Comparison of ENCODE assay signal across 14 cellular contexts in the genomic region with DNA sequence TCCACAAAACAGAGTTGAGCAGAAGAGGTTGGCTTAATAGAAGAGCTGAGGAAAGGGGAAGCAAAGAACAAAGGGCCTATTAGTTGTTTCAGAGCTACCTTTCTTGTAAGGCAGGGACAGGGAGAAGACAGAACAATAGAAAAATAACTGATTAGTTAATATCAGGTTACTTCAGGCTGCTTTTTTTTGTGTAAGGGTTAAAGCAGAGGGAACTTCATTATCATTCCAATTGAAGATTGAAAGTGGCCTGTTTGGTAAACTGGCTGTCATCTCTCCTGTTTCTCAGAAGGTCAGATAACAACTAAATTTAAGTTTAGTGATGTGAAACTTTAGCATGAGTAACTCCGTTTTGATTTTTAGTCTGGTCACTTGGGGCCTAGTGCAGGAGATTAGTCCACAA. TPM values are rescaled to one million over a fixed set of nuclear protein-coding genes. Genes with fewer than 3 reads are reported as not detected.
DNase-seq lines count a peak whose midpoint lies in the region; ATAC-seq and TF ChIP-seq lines count a peak whose summit lies in the region.
"Had no signal": no experiment of that assay in that cellular context is flagged by ENCODE, and none has a peak within 500 bp of the region (broad histone marks: within the 10 kb centered on the region; RNA-seq: fewer than 3 reads in every experiment).

No MANE protein-coding gene starts in this region.

- dilution Hi-C loops in IMR-90 (cut with HindIII; ENCODE audit: low sequenced_read_pairs, unreplicated experiment) = no loop called here

- no peak for TF ChIP-seq CTCF in IMR-90 (conservative IDR thresholded peaks at IDR 0.05; ENCODE audit: low read depth, low read length)

- TF ChIP-seq POLR2A in IMR-90 (IDR thresholded peaks at IDR 0.05; ENCODE audit: low read depth, low read length) = no peak

- H3K9me3 Mint-ChIP-seq in CD4-positive, alpha-beta memory T cell = peaks cover 0 to 6% (median 0%) of the 10 kb centered on the region in 8 donors
- H3K9me3 Mint-ChIP-seq in activated CD4-positive, alpha-beta memory T cell treated with anti-CD3 and anti-CD28 coated beads, Interleukin-2, amount 10 ng/mL, durations not matched to agents 7 days and 5 days = no peaks in the 10 kb centered on the region
- no peaks in the 10 kb centered on the region for H3K9me3 Mint-ChIP-seq in memory B cell

- 0 out of 2 replicates have a peak overlapping the region, but pooled peaks have one; percentile 1 for H3K23ac ChIP-seq in IMR-90 (ENCODE audit: low read depth, low read length)

- H2AK5ac ChIP-seq in IMR-90 (ENCODE audit: low read depth, low read length) = no peak overlapping the region

- peaks cover 0 to 42% of the 10 kb centered on the region in 2 experiments; a peak in 2 of 4 replicates for H3K79me1 ChIP-seq in IMR-90 (ENCODE audit: low read depth in 1 of 2, low read length in 2 of 2)

- no peak overlapping the region for H4K5ac ChIP-seq in IMR-90 (ENCODE audit: low read depth, low read length)

- intact Hi-C loops in CD4-positive, alpha-beta memory T cell (cut with micrococcal nuclease) = loop anchor here (2.0 kb wide), 1 partner anchor 14 kb away; no protein-coding TSS in a partner anchor
- intact Hi-C loops in IMR-90 (cut with micrococcal nuclease) = no loop called here

- H3K18ac ChIP-seq in IMR-90 (ENCODE audit: low read depth, low read length) = no peak overlapping the region

- ATAC-seq in IMR-90 (ENCODE audit: low read depth) (no peak), memory B cell (ENCODE audit: low read depth) (peak; percentile 42), GM19395 (IDR thresholded peaks at IDR 0.05; ENCODE audit: unreplicated experiment) (no peak), GM19455 (IDR thresholded peaks at IDR 0.05; ENCODE audit: unreplicated experiment) (no peak), GM21619 (IDR thresholded peaks at IDR 0.05; ENCODE audit: unreplicated experiment) (no peak)
- ATAC-seq: HepG2 had no signal

- no peak overlapping the region for H2BK120ac ChIP-seq in IMR-90 (ENCODE audit: low read depth, low read length)

- H3K4me2 ChIP-seq in IMR-90 (ENCODE audit: low read depth, low read length) = no peak overlapping the region

- H3K9ac ChIP-seq in IMR-90 (ENCODE audit: low read depth, low read length) = no peak overlapping the region

- H2BK20ac ChIP-seq in IMR-90 (ENCODE audit: low read depth, low read length) = no peak overlapping the region

- H2BK5ac ChIP-seq in IMR-90 (ENCODE audit: low read depth, low read length, poor library complexity, severe bottlenecking) = no peak overlapping the region

- BruUV-seq in IMR-90 (replicated peaks; lab: Mats Ljungman, UMichigan) = no TSS peak

- no peak overlapping the region for H4K8ac ChIP-seq in IMR-90 (ENCODE audit: low read depth in 2 of 2, low read length in 2 of 2)

- H3K4me3 Mint-ChIP-seq in CD4-positive, alpha-beta memory T cell = peak overlapping the region in 7 of 8 donors; percentile 46 to 89 (median 67)
- H3K4me3 Mint-ChIP-seq in activated CD4-positive, alpha-beta memory T cell treated with anti-CD3 and anti-CD28 coated beads, Interleukin-2, amount 10 ng/mL, durations not matched to agents 7 days and 5 days = no peak overlapping the region
- H3K4me3 Mint-ChIP-seq in memory B cell = peak overlapping the region; percentile 51

- H3K27ac ChIP-seq in CD4-positive, alpha-beta memory T cell (ENCODE audit: low read depth, low read length) = peak overlapping the region; percentile 18
- H3K27ac ChIP-seq in IMR-90 (ENCODE audit: insufficient read depth, low read length) = no peak overlapping the region
- H3K27ac ChIP-seq: SJSA1 had no signal

- no peak overlapping the region for H4K91ac ChIP-seq in IMR-90 (ENCODE audit: insufficient read depth, low read depth, low read length)

- no peak overlapping the region for H2BK15ac ChIP-seq in IMR-90 (ENCODE audit: low read depth, low read length)

- no peaks in the 10 kb centered on the region for H3K27me3 ChIP-seq in CD4-positive, alpha-beta memory T cell (ENCODE audit: insufficient read depth, low read length)
- no peaks in the 10 kb centered on the region for H3K27me3 ChIP-seq in IMR-90 (ENCODE audit: control insufficient read depth, insufficient read depth, low read length)
- H3K27me3 ChIP-seq: left lung, SJSA1 had no signal

- WGBS in IMR-90 (ENCODE audit: extremely low coverage in 2 of 2, insufficient read length in 1 of 2), 2 experiments = no CpG with 5 or more reads among the region's 1 CpG

- H3K14ac ChIP-seq in IMR-90 (replicated peaks; ENCODE audit: low read depth, low read length) = no peak overlapping the region

- H4K20me1 ChIP-seq in IMR-90 (ENCODE audit: insufficient read depth, low read length) = peaks cover 100% of the 10 kb centered on the region

- H3K27ac Mint-ChIP-seq in CD4-positive, alpha-beta memory T cell = peak overlapping the region; percentile 63 to 84 (median 68)
- H3K27ac Mint-ChIP-seq in activated CD4-positive, alpha-beta memory T cell treated with anti-CD3 and anti-CD28 coated beads, Interleukin-2, amount 10 ng/mL, durations not matched to agents 7 days and 5 days = peak overlapping the region; percentile 27
- peak overlapping the region; percentile 81 for H3K27ac Mint-ChIP-seq in memory B cell

- H3K36me3 Mint-ChIP-seq in CD4-positive, alpha-beta memory T cell = peaks cover 41 to 69% of the 10 kb centered on the region in 2 donors
- peaks cover 77% of the 10 kb centered on the region for H3K36me3 Mint-ChIP-seq in activated CD4-positive, alpha-beta memory T cell treated with anti-CD3 and anti-CD28 coated beads, Interleukin-2, amount 10 ng/mL, durations not matched to agents 7 days and 5 days (ENCODE audit: low read depth)
- peaks cover 29% of the 10 kb centered on the region for H3K36me3 Mint-ChIP-seq in memory B cell

- H3K4me3 ChIP-seq in CD4-positive, alpha-beta memory T cell (ENCODE audit: low read length in 2 of 2) = no peak overlapping the region
- no peak overlapping the region for H3K4me3 ChIP-seq in IMR-90 (ENCODE audit: insufficient read depth, low read depth, low read length)
- H3K4me3 ChIP-seq: left lung, SJSA1 had no signal

- H3K27me3 Mint-ChIP-seq in CD4-positive, alpha-beta memory T cell = no peaks in the 10 kb centered on the region
- H3K27me3 Mint-ChIP-seq in activated CD4-positive, alpha-beta memory T cell treated with anti-CD3 and anti-CD28 coated beads, Interleukin-2, amount 10 ng/mL, durations not matched to agents 7 days and 5 days = no peaks in the 10 kb centered on the region
- no peaks in the 10 kb centered on the region for H3K27me3 Mint-ChIP-seq in memory B cell

- no peaks in the 10 kb centered on the region for H3K9me3 ChIP-seq in CD4-positive, alpha-beta memory T cell (ENCODE audit: control insufficient read depth in 1 of 2, low read length in 2 of 2)
- H3K9me3 ChIP-seq in IMR-90 (ENCODE audit: control insufficient read depth, insufficient read depth, low read length) = no peaks in the 10 kb centered on the region
- H3K9me3 ChIP-seq: left lung, SJSA1 had no signal

- H3K4me1 Mint-ChIP-seq in CD4-positive, alpha-beta memory T cell = peaks cover 65 to 94% (median 79%) of the 10 kb centered on the region in 4 donors
- peaks cover 74% of the 10 kb centered on the region for H3K4me1 Mint-ChIP-seq in activated CD4-positive, alpha-beta memory T cell treated with anti-CD3 and anti-CD28 coated beads, Interleukin-2, amount 10 ng/mL, durations not matched to agents 7 days and 5 days
- peaks cover 52% of the 10 kb centered on the region for H3K4me1 Mint-ChIP-seq in memory B cell

- in situ Hi-C loops in IMR-90 (cut with MboI; ENCODE audit: low sequenced_read_pairs) = no loop called here

- no peak overlapping the region for H2AK9ac ChIP-seq in IMR-90 (replicated peaks; ENCODE audit: low read depth, low read length, poor library complexity)

- H3K4ac ChIP-seq in IMR-90 (ENCODE audit: low read depth, low read length) = no peak overlapping the region

- DNase-seq in CD4-positive, alpha-beta memory T cell = no peak
- DNase-seq in IMR-90 = no peak
- no peak for DNase-seq in activated CD4-positive, alpha-beta memory T cell treated with anti-CD3 and anti-CD28 coated beads, Interleukin-2, amount 10 ng/mL, durations not matched to agents 7 days and 5 days
- no peak for DNase-seq in memory B cell (ENCODE audit: low spot score in 2 of 2)
- DNase-seq in NCI-H82 treated with DMSO at 0.1 percent for 48 hours (lab: John Stamatoyannopoulos, UW; ENCODE audit: unreplicated experiment) = no peak
- DNase-seq: left lung; NCI-H2227 treated with DMSO at 0.1 percent for 48 hours; posterior cingulate gyrus; stimulated activated CD4-positive, alpha-beta T cell treated with anti-CD3 and anti-CD28 coated beads, Interleukin-2, amount 100 ng/mL, for 48 hours had no signal

- peaks cover 10% of the 10 kb centered on the region for H3K9me1 ChIP-seq in IMR-90 (ENCODE audit: insufficient read depth, low read length)

- no peak for TF ChIP-seq RAD21 in IMR-90 (IDR thresholded peaks at IDR 0.05; ENCODE audit: low read length)

- CTCF ChIA-PET in CD4-positive, alpha-beta memory T cell (lab: Charles Lee; ENCODE audit: partially characterized antibody) = no interaction called here
- CTCF ChIA-PET in IMR-90 (lab: Yijun Ruan, JAX) = no interaction called here
- CTCF ChIA-PET in activated CD4-positive, alpha-beta memory T cell treated with anti-CD3 and anti-CD28 coated beads, Interleukin-2, amount 10 ng/mL, durations not matched to agents 7 days and 5 days (lab: Charles Lee) = no interaction called here

- POLR2A ChIA-PET in CD4-positive, alpha-beta memory T cell (lab: Charles Lee; ENCODE audit: partially characterized antibody) = interaction anchor here (2.4 to 3.2 kb wide), 2 partner anchors 21 to 50 kb away, joined by 15 to 19 read pairs; a partner anchor contains a TSS
- POLR2A ChIA-PET in IMR-90 (lab: Charles Lee; ENCODE audit: unreplicated experiment) = no interaction called here
- POLR2A ChIA-PET in activated CD4-positive, alpha-beta memory T cell treated with anti-CD3 and anti-CD28 coated beads, Interleukin-2, amount 10 ng/mL, durations not matched to agents 7 days and 5 days (lab: Charles Lee) = interaction anchor here (43.8 kb wide), 1 partner anchor 42 kb away, joined by 1616 read pairs; no protein-coding TSS in a partner anchor

- H2AFZ ChIP-seq in IMR-90 (replicated peaks; ENCODE audit: low read length, poor library complexity) = no peak overlapping the region

- peaks cover 88% of the 10 kb centered on the region for H3K4me1 ChIP-seq in CD4-positive, alpha-beta memory T cell (ENCODE audit: insufficient read depth, low read length)
- peaks cover 18% of the 10 kb centered on the region for H3K4me1 ChIP-seq in IMR-90 (ENCODE audit: control insufficient read depth, insufficient read depth, low read length)

- H3K56ac ChIP-seq in IMR-90 (ENCODE audit: extremely low read depth, insufficient read depth, low read length) = no peak overlapping the region

- peaks cover 20% of the 10 kb centered on the region for H3K36me3 ChIP-seq in CD4-positive, alpha-beta memory T cell (ENCODE audit: insufficient read depth, low read length)
- H3K36me3 ChIP-seq in IMR-90 (ENCODE audit: control insufficient read depth, insufficient read depth, low read length) = peaks cover 14% of the 10 kb centered on the region

RNA-seq across cellular contexts. Expression of a gene that starts 22.3 kb away (rescaled TPM):
- 100 to 1,000 TPM; 195 to 202 TPM for total RNA-seq in CD4-positive, alpha-beta memory T cell
- 100 to 1,000 TPM; 159 to 320 TPM for polyA plus RNA-seq in CD4-positive, alpha-beta memory T cell
- 609 and 676 TPM in 2 replicates for total RNA-seq in IMR-90 (2012; rRNA removed)
- polyA plus RNA-seq in IMR-90 (2012; rRNA removed) = 143 and 162 TPM in 2 replicates
- 33.0 and 68.9 TPM in 2 replicates for polyA plus RNA-seq in IMR-90 (2012; cell fraction: cytosol; rRNA removed)
- polyA plus RNA-seq in IMR-90 (2012; cell fraction: nucleus; rRNA removed; ENCODE audit: low replicate concordance) = 7.9 and 79.6 TPM in 2 replicates
- 100 to 1,000 TPM; 377 to 388 TPM for total RNA-seq in activated CD4-positive, alpha-beta memory T cell treated with anti-CD3 and anti-CD28 coated beads, Interleukin-2, amount 10 ng/mL, durations not matched to agents 7 days and 5 days

Comparison
In these comparisons a context has a peak if more than half of its experiments do, and no peak if none do; other contexts are left out.
1. H3K27ac Mint-ChIP-seq: peak in every context shown above with its lines; median percentile 81 in memory B cell; 68 in CD4-positive, alpha-beta memory T cell; 27 in activated CD4-positive, alpha-beta memory T cell treated with anti-CD3 and anti-CD28 coated beads, Interleukin-2, amount 10 ng/mL, durations not matched to agents 7 days and 5 days.